Comparison of ENCODE assay signal across 12 cellular contexts in genomic region chr19:17803264-17803896, GRCh38. TPM values are rescaled to one million over a fixed set of nuclear protein-coding genes. Genes with fewer than 3 reads are reported as not detected.
DNase-seq lines count a peak whose midpoint lies in the region; ATAC-seq and TF ChIP-seq lines count a peak whose summit lies in the region.
"Had no signal": no experiment of that assay in that cellular context is flagged by ENCODE, and none has a peak within 500 bp of the region (broad histone marks: within the 10 kb centered on the region; RNA-seq: fewer than 3 reads in every experiment).

No MANE protein-coding gene starts in this region.

- H3K27ac ChIP-seq in neutrophil: peak overlapping the region; percentile 69
- H3K27ac ChIP-seq: psoas muscle had no signal

- H3K4me1 ChIP-seq in neutrophil (ENCODE audit: control insufficient read depth in 1 of 2, insufficient read depth in 1 of 2, low read depth in 1 of 2, low read length in 1 of 2): peaks cover 11 to 12% of the 10 kb centered on the region in 2 experiments
- H3K4me1 ChIP-seq: psoas muscle had no signal

- TF ChIP-seq CTCF in neutrophil (IDR thresholded peaks at IDR 0.05): no peak

- ATAC-seq in GM18868 (IDR thresholded peaks at IDR 0.05; ENCODE audit: unreplicated experiment): no peak
- ATAC-seq: psoas muscle had no signal

- H3K4me3 Mint-ChIP-seq in activated T-cell treated with anti-CD3 and anti-CD28 coated beads, Interleukin-2, amount 50 U/mL, for 24 hours: no peak overlapping the region
- no peak overlapping the region for H3K4me3 Mint-ChIP-seq in activated T-helper 2 cell treated with anti-CD3 and anti-CD28 coated beads, Interferon-gamma antibody, Interleukin-2, Interleukin-4, amounts not matched to agents 10 μg/mL and 5 μg/mL and 100 μg/mL, durations not matched to agents 14 hours and 24 hours and 36 hours (ENCODE audit: low read depth)

- no peaks in the 10 kb centered on the region for H3K9me3 ChIP-seq in neutrophil
- H3K9me3 ChIP-seq: psoas muscle had no signal

- no peaks in the 10 kb centered on the region for H3K36me3 ChIP-seq in neutrophil

- H3K27ac Mint-ChIP-seq in activated T-cell treated with anti-CD3 and anti-CD28 coated beads, Interleukin-2, amount 50 U/mL, for 24 hours: peak overlapping the region; percentile 9
- H3K27ac Mint-ChIP-seq in activated T-helper 2 cell treated with anti-CD3 and anti-CD28 coated beads, Interferon-gamma antibody, Interleukin-2, Interleukin-4, amounts not matched to agents 10 μg/mL and 5 μg/mL and 100 μg/mL, durations not matched to agents 14 hours and 24 hours and 36 hours: peak overlapping the region; percentile 22

- no peaks in the 10 kb centered on the region for H3K36me3 Mint-ChIP-seq in activated T-cell treated with anti-CD3 and anti-CD28 coated beads, Interleukin-2, amount 50 U/mL, for 24 hours (ENCODE audit: low read depth)
- H3K36me3 Mint-ChIP-seq in activated T-helper 2 cell treated with anti-CD3 and anti-CD28 coated beads, Interferon-gamma antibody, Interleukin-2, Interleukin-4, amounts not matched to agents 10 μg/mL and 5 μg/mL and 100 μg/mL, durations not matched to agents 14 hours and 24 hours and 36 hours (ENCODE audit: low read depth): no peaks in the 10 kb centered on the region

- intact Hi-C loops in activated T-helper 2 cell treated with anti-CD3 and anti-CD28 coated beads, Interferon-gamma antibody, Interleukin-2, Interleukin-4, amounts not matched to agents 10 μg/mL and 5 μg/mL and 100 μg/mL, durations not matched to agents 14 hours and 24 hours and 36 hours (cut with micrococcal nuclease): no loop called here

- H3K4me3 ChIP-seq in neutrophil (ENCODE audit: low read depth in 1 of 2, low read length in 1 of 2): peak overlapping the region; percentile 17 to 27
- H3K4me3 ChIP-seq: psoas muscle had no signal

- peaks cover 65% of the 10 kb centered on the region for H3K27me3 ChIP-seq in neutrophil

- H3K9me3 Mint-ChIP-seq in activated T-cell treated with anti-CD3 and anti-CD28 coated beads, Interleukin-2, amount 50 U/mL, for 24 hours: no peaks in the 10 kb centered on the region
- no peaks in the 10 kb centered on the region for H3K9me3 Mint-ChIP-seq in activated T-helper 2 cell treated with anti-CD3 and anti-CD28 coated beads, Interferon-gamma antibody, Interleukin-2, Interleukin-4, amounts not matched to agents 10 μg/mL and 5 μg/mL and 100 μg/mL, durations not matched to agents 14 hours and 24 hours and 36 hours

- peaks cover 23% of the 10 kb centered on the region for H3K4me1 Mint-ChIP-seq in activated T-cell treated with anti-CD3 and anti-CD28 coated beads, Interleukin-2, amount 50 U/mL, for 24 hours (ENCODE audit: low read depth)
- H3K4me1 Mint-ChIP-seq in activated T-helper 2 cell treated with anti-CD3 and anti-CD28 coated beads, Interferon-gamma antibody, Interleukin-2, Interleukin-4, amounts not matched to agents 10 μg/mL and 5 μg/mL and 100 μg/mL, durations not matched to agents 14 hours and 24 hours and 36 hours (ENCODE audit: low read depth): peaks cover 11% of the 10 kb centered on the region

- DNase-seq in activated T-cell treated with anti-CD3 and anti-CD28 coated beads, Interleukin-2, amount 50 U/mL, for 24 hours: no peak
- DNase-seq in activated T-cell treated with anti-CD3 and anti-CD28 coated beads, Interleukin-2, amount 50 U/mL, for 48 hours: no peak
- DNase-seq in NOMO-1 (lab: John Stamatoyannopoulos, UW; ENCODE audit: unreplicated experiment in 2 of 2) (peak; percentile 68 to 74), NCI-H526 treated with DMSO at 0.1 percent for 48 hours (lab: John Stamatoyannopoulos, UW) (no peak)
- DNase-seq in activated T-helper 2 cell treated with anti-CD3 and anti-CD28 coated beads, Interferon-gamma antibody, Interleukin-2, Interleukin-4, amounts not matched to agents 10 μg/mL and 5 μg/mL and 100 μg/mL, durations not matched to agents 14 hours and 24 hours and 36 hours (ENCODE audit: low spot score): peak; percentile 13
- DNase-seq in stimulated activated CD4-positive, alpha-beta T cell treated with anti-CD3 and anti-CD28 coated beads, Interleukin-4, amount 100 ng/mL, for 24 hours: no peak
- DNase-seq: EL, NCI-H1694 had no signal

- H3K27me3 Mint-ChIP-seq in activated T-cell treated with anti-CD3 and anti-CD28 coated beads, Interleukin-2, amount 50 U/mL, for 24 hours: no peaks in the 10 kb centered on the region
- peaks cover 6% of the 10 kb centered on the region for H3K27me3 Mint-ChIP-seq in activated T-helper 2 cell treated with anti-CD3 and anti-CD28 coated beads, Interferon-gamma antibody, Interleukin-2, Interleukin-4, amounts not matched to agents 10 μg/mL and 5 μg/mL and 100 μg/mL, durations not matched to agents 14 hours and 24 hours and 36 hours (ENCODE audit: low read depth)

RNA-seq across cellular contexts. Expression of gene B3GNT3, which starts 8.4 kb away (rescaled TPM):
- not detected in 2 replicates for total RNA-seq in activated T-helper 2 cell treated with anti-CD3 and anti-CD28 coated beads, Interferon-gamma antibody, Interleukin-2, Interleukin-4, amounts not matched to agents 10 μg/mL and 5 μg/mL and 100 μg/mL, durations not matched to agents 14 hours and 24 hours and 36 hours
- total RNA-seq: temporal lobe had no signal

RNA-seq across cellular contexts. Expression of gene INSL3, which starts 17.9 kb away (rescaled TPM):
- 6.2 and 6.9 TPM in 2 replicates for total RNA-seq in activated T-helper 2 cell treated with anti-CD3 and anti-CD28 coated beads, Interferon-gamma antibody, Interleukin-2, Interleukin-4, amounts not matched to agents 10 μg/mL and 5 μg/mL and 100 μg/mL, durations not matched to agents 14 hours and 24 hours and 36 hours
- total RNA-seq: psoas muscle, temporal lobe had no signal

RNA-seq across cellular contexts. Expression of gene JAK3, which starts 44.4 kb away (rescaled TPM):
- 212 and 221 TPM in 2 replicates for total RNA-seq in activated T-helper 2 cell treated with anti-CD3 and anti-CD28 coated beads, Interferon-gamma antibody, Interleukin-2, Interleukin-4, amounts not matched to agents 10 μg/mL and 5 μg/mL and 100 μg/mL, durations not matched to agents 14 hours and 24 hours and 36 hours

RNA-seq across cellular contexts. Expression of gene FCHO1, which starts 52.1 kb away (rescaled TPM):
- total RNA-seq in activated T-helper 2 cell treated with anti-CD3 and anti-CD28 coated beads, Interferon-gamma antibody, Interleukin-2, Interleukin-4, amounts not matched to agents 10 μg/mL and 5 μg/mL and 100 μg/mL, durations not matched to agents 14 hours and 24 hours and 36 hours: 74.7 and 75.6 TPM in 2 replicates

RNA-seq across cellular contexts. Expression of gene RPL18A, which starts 56.3 kb away (rescaled TPM):
- 2,784 and 2,842 TPM in 2 replicates for total RNA-seq in activated T-helper 2 cell treated with anti-CD3 and anti-CD28 coated beads, Interferon-gamma antibody, Interleukin-2, Interleukin-4, amounts not matched to agents 10 μg/mL and 5 μg/mL and 100 μg/mL, durations not matched to agents 14 hours and 24 hours and 36 hours

Comparison
In these comparisons a context has a peak if more than half of its experiments do, and no peak if none do; other contexts are left out.
1. DNase-seq: peak in NOMO-1 (2 of 2) and activated T-helper 2 cell treated with anti-CD3 and anti-CD28 coated beads, Interferon-gamma antibody, Interleukin-2, Interleukin-4, amounts not matched to agents 10 μg/mL and 5 μg/mL and 100 μg/mL, durations not matched to agents 14 hours and 24 hours and 36 hours (single experiment); none in activated T-cell treated with anti-CD3 and anti-CD28 coated beads, Interleukin-2, amount 50 U/mL, for 24 hours (single experiment), activated T-cell treated with anti-CD3 and anti-CD28 coated beads, Interleukin-2, amount 50 U/mL, for 48 hours (0 of 2), NCI-H526 treated with DMSO at 0.1 percent for 48 hours (single experiment) and stimulated activated CD4-positive, alpha-beta T cell treated with anti-CD3 and anti-CD28 coated beads, Interleukin-4, amount 100 ng/mL, for 24 hours (single experiment).